ENCODE assay signal across 21 cellular contexts in genomic region chr5:156021866-156022265, GRCh38.
"Had no signal": no experiment of that assay in that cellular context is flagged by ENCODE, and none has a peak within 500 bp of the region (broad histone marks: within the 10 kb centered on the region; RNA-seq: fewer than 3 reads in every experiment).

No MANE protein-coding gene starts in this region.

- H3K4me3 Mint-ChIP-seq: activated naive CD8-positive, alpha-beta T cell treated with anti-CD3 and anti-CD28 coated beads for 36 hours; activated T-helper 1 cell treated with anti-CD3 and anti-CD28 coated beads, Interleukin-12 subunit alpha, Interleukin-12 subunit beta, Interleukin-2, Interleukin-4 antibody, amounts not matched to agents 30 ng/mL and 10 ng/mL and 1 ng/mL, durations not matched to agents 14 hours and 24 hours and 36 hours; dendritic cell treated with granulocyte-macrophage colony-stimulating factor and Interleukin-4, amounts not matched to agents 40 ng/mL and 50 ng/mL, for 4 days; nephron had no signal

- H3K36me3 ChIP-seq: esophagus muscularis mucosa, gastroesophageal sphincter, heart left ventricle, left ventricle myocardium inferior, right lobe of liver, stomach, WERI-Rb-1 had no signal

- DNase-seq: activated CD4-positive, alpha-beta T cell treated with anti-CD3 and anti-CD28 coated beads, Interleukin-2, amount 50 U/mL, for 4 hours; activated naive CD8-positive, alpha-beta T cell treated with anti-CD3 and anti-CD28 coated beads for 36 hours; amniotic stem cell; effector CD8-positive, alpha-beta T cell; heart left ventricle; kidney glomerular epithelial cell; left ventricle myocardium inferior; mammary epithelial cell; midbrain; right lobe of liver; small intestine; stimulated activated CD4-positive, alpha-beta T cell treated with anti-CD3 and anti-CD28 coated beads, Interleukin-4, amount 100 ng/mL, for 1 hour; stomach; trophoblast cell; WERI-Rb-1 had no signal

- H3K27ac Mint-ChIP-seq: activated naive CD8-positive, alpha-beta T cell treated with anti-CD3 and anti-CD28 coated beads for 36 hours; activated T-helper 1 cell treated with anti-CD3 and anti-CD28 coated beads, Interleukin-12 subunit alpha, Interleukin-12 subunit beta, Interleukin-2, Interleukin-4 antibody, amounts not matched to agents 30 ng/mL and 10 ng/mL and 1 ng/mL, durations not matched to agents 14 hours and 24 hours and 36 hours; dendritic cell treated with granulocyte-macrophage colony-stimulating factor and Interleukin-4, amounts not matched to agents 40 ng/mL and 50 ng/mL, for 4 days; nephron had no signal

- H3K9me3 Mint-ChIP-seq: activated naive CD8-positive, alpha-beta T cell treated with anti-CD3 and anti-CD28 coated beads for 36 hours; activated T-helper 1 cell treated with anti-CD3 and anti-CD28 coated beads, Interleukin-12 subunit alpha, Interleukin-12 subunit beta, Interleukin-2, Interleukin-4 antibody, amounts not matched to agents 30 ng/mL and 10 ng/mL and 1 ng/mL, durations not matched to agents 14 hours and 24 hours and 36 hours had no signal

- H3K36me3 Mint-ChIP-seq: activated naive CD8-positive, alpha-beta T cell treated with anti-CD3 and anti-CD28 coated beads for 36 hours had no signal

- ATAC-seq: gastroesophageal sphincter, heart left ventricle, right lobe of liver had no signal

- H3K4me1 ChIP-seq: esophagus muscularis mucosa, gastroesophageal sphincter, parathyroid adenoma, right lobe of liver had no signal

- H3K27ac ChIP-seq: esophagus muscularis mucosa, gastroesophageal sphincter, heart left ventricle, left ventricle myocardium inferior, parathyroid adenoma, right lobe of liver, stomach, WERI-Rb-1 had no signal

- H3K27me3 Mint-ChIP-seq: dendritic cell treated with granulocyte-macrophage colony-stimulating factor and Interleukin-4, amounts not matched to agents 40 ng/mL and 50 ng/mL, for 4 days had no signal

- H3K9me3 ChIP-seq: gastroesophageal sphincter, left ventricle myocardium inferior, right lobe of liver had no signal

- H3K4me3 ChIP-seq: esophagus muscularis mucosa, gastroesophageal sphincter, heart left ventricle, left ventricle myocardium inferior, right lobe of liver, stomach had no signal

- H3K27me3 ChIP-seq: esophagus muscularis mucosa, gastroesophageal sphincter, heart left ventricle, right lobe of liver, stomach had no signal
